In genomic region chr11:126716456-126717083, GRCh38 we compare ENCODE assay signal across 9 cellular contexts.
A peak's percentile ranks its signal among the peaks of the same experiment; 100 is the strongest.
DNase-seq lines count a peak whose midpoint lies in the region; ATAC-seq and TF ChIP-seq lines count a peak whose summit lies in the region.
"Had no signal": no experiment of that assay in that cellular context is flagged by ENCODE, and none has a peak within 500 bp of the region (broad histone marks: within the 10 kb centered on the region; RNA-seq: fewer than 3 reads in every experiment).

No MANE protein-coding gene starts in this region.

- H3K27ac Mint-ChIP-seq in mesothelial cell of epicardium: no peak overlapping the region

- H3K36me3 Mint-ChIP-seq in mesothelial cell of epicardium: no peaks in the 10 kb centered on the region

- peak; percentile 33 for TF ChIP-seq CTCF in choroid plexus epithelial cell (conservative IDR thresholded peaks at IDR 0.05; ENCODE audit: low read depth, low read length)
- peak; percentile 43 for TF ChIP-seq CTCF in mesothelial cell of epicardium (IDR thresholded peaks at IDR 0.05; ENCODE audit: unreplicated experiment)

- DNase-seq in DMS53 (lab: John Stamatoyannopoulos, UW): peak; percentile 57
- DNase-seq in DMS53 treated with DMSO at 0.1 percent for 48 hours (lab: John Stamatoyannopoulos, UW; ENCODE audit: unreplicated experiment): no peak
- peak; percentile 73 for DNase-seq in OCI-M1 (lab: John Stamatoyannopoulos, UW)
- peak; percentile 2 for DNase-seq in choroid plexus epithelial cell (ENCODE audit: low read depth)
- peak in 1 of 2 experiments; percentile 72 for DNase-seq in mesothelial cell of epicardium (ENCODE audit: low spot score in 2 of 2, unreplicated experiment in 2 of 2)

- H3K9me3 Mint-ChIP-seq in mesothelial cell of epicardium: no peaks in the 10 kb centered on the region

- H3K4me3 ChIP-seq in choroid plexus epithelial cell (ENCODE audit: low read depth, low read length): no peak overlapping the region
- H3K4me3 ChIP-seq: BLaER1 had no signal

- H3K4me3 Mint-ChIP-seq in mesothelial cell of epicardium: no peak overlapping the region

- peaks cover 4% of the 10 kb centered on the region for H3K4me1 Mint-ChIP-seq in mesothelial cell of epicardium

- peaks cover 70% of the 10 kb centered on the region for H3K27me3 Mint-ChIP-seq in mesothelial cell of epicardium (ENCODE audit: low read depth)

- ATAC-seq in HG02798 (IDR thresholded peaks at IDR 0.05; ENCODE audit: poor library complexity, unreplicated experiment) (peak; percentile 68), GM21528 (IDR thresholded peaks at IDR 0.05; ENCODE audit: low FRiP score, unreplicated experiment) (no peak), HG02884 (IDR thresholded peaks at IDR 0.05; ENCODE audit: unreplicated experiment) (no peak)
